9 cellular contexts compared by ENCODE assay signal in the genomic region with DNA sequence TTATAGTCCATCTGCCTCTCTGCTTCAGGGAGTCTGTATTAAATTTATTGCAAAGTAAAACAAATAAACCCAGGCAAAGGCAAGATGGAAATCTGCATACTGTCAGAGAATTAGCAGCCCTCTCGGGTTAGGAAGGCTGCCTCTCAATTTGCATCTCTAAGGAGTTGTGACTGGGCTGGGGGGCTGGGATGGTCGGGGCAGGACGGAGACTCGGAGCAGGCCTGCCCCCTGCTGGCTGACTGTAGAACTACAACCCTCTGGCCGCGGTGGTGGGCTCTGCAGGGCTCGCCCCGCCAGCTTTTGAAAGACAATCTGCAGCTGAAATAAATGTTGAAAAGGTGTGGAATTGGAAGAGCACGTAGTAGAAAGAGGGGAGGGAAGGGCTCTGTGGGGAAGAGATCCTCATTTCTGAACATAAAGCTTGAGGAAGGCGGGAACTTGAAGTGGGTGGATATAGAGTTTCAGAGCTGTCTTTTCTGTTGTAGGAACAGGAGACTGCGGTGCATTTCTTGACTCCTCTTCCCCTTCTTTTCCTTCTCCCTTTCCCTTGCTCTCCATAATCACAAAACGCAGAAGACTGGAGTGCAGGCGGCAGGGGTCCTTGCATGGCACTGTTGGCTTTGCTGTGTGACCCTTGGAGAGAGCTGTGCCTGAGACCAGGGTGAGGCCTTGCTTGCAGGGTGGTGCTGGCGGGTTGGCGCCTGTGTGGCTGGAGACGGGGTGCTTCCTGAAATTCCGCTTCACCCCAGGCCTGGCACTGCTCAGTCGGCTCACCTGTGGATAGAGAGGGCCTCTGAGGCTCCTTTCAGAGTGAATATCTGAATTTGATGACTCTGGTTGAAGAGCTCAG. TPM values are rescaled to one million over a fixed set of nuclear protein-coding genes. Genes with fewer than 3 reads are reported as not detected.
DNase-seq lines count a peak whose midpoint lies in the region; ATAC-seq and TF ChIP-seq lines count a peak whose summit lies in the region.
"Had no signal": no experiment of that assay in that cellular context is flagged by ENCODE, and none has a peak within 500 bp of the region (broad histone marks: within the 10 kb centered on the region; RNA-seq: fewer than 3 reads in every experiment).

No MANE protein-coding gene starts in this region.

- H3K27me3 ChIP-seq in CD8-positive, alpha-beta T cell (ENCODE audit: insufficient read depth, low read length), result peaks cover 2% of the 10 kb centered on the region
- no peaks in the 10 kb centered on the region for H3K27me3 ChIP-seq in Loucy (ENCODE audit: insufficient read depth, low read length, poor library complexity, severe bottlenecking)
- peaks cover 20% of the 10 kb centered on the region for H3K27me3 ChIP-seq in effector memory CD4-positive, alpha-beta T cell (replicated peaks; ENCODE audit: control insufficient read depth, insufficient read depth, low read length, poor library complexity, severe bottlenecking)

- peak; percentile 99 for TF ChIP-seq CTCF in CD8-positive, alpha-beta T cell (IDR thresholded peaks at IDR 0.05)
- TF ChIP-seq CTCF in Loucy (conservative IDR thresholded peaks at IDR 0.05; ENCODE audit: low read length), result peak; percentile 98
- TF ChIP-seq CTCF in mucosa of descending colon (IDR thresholded peaks at IDR 0.05), result peak; percentile 86

- CTCF ChIA-PET in CD8-positive, alpha-beta T cell (lab: Charles Lee), result interaction anchor here (0.5 to 4.5 kb wide), 42 partner anchors 8 to 473 kb away, joined by 3 to 65 read pairs (median 4); no protein-coding TSS in a partner anchor
- CTCF ChIA-PET in activated CD4-positive, alpha-beta T cell treated with anti-CD3 and anti-CD28 coated beads, Interleukin-2, amount 10 ng/mL, durations not matched to agents 7 days and 5 days (lab: Charles Lee), result interaction anchor here (0.5 to 3.3 kb wide), 13 partner anchors 8 to 745 kb away, joined by 3 to 13 read pairs (median 4); partner anchors contain the start of genes PKNOX2 and TMEM218

- no peaks in the 10 kb centered on the region for H3K36me3 Mint-ChIP-seq in CD8-positive, alpha-beta T cell
- no peaks in the 10 kb centered on the region for H3K36me3 Mint-ChIP-seq in activated CD4-positive, alpha-beta T cell treated with anti-CD3 and anti-CD28 coated beads, Interleukin-2, amount 10 ng/mL, durations not matched to agents 7 days and 5 days (ENCODE audit: low read depth)

- H3K9ac ChIP-seq in Loucy (ENCODE audit: low read depth, low read length, poor library complexity, severe bottlenecking), result no peak overlapping the region

- H3K27me3 Mint-ChIP-seq in CD8-positive, alpha-beta T cell (ENCODE audit: low read depth), result peaks cover 44% of the 10 kb centered on the region
- peaks cover 22% of the 10 kb centered on the region for H3K27me3 Mint-ChIP-seq in activated CD4-positive, alpha-beta T cell treated with anti-CD3 and anti-CD28 coated beads, Interleukin-2, amount 10 ng/mL, durations not matched to agents 7 days and 5 days

- H2AFZ ChIP-seq in Loucy (ENCODE audit: low read length), result peak overlapping the region; percentile 31

- H3K4me1 ChIP-seq in CD8-positive, alpha-beta T cell (ENCODE audit: insufficient read depth, low read length), result peaks cover 5% of the 10 kb centered on the region
- H3K4me1 ChIP-seq in Loucy (ENCODE audit: insufficient read depth, low read length, poor library complexity, severe bottlenecking) (no peaks in the 10 kb centered on the region), mucosa of descending colon (ENCODE audit: low read depth) (no peaks in the 10 kb centered on the region)
- H3K4me1 ChIP-seq in effector memory CD4-positive, alpha-beta T cell (ENCODE audit: control insufficient read depth, insufficient read depth, low read length, poor library complexity, severe bottlenecking), result no peaks in the 10 kb centered on the region

- DNase-seq in CD8-positive, alpha-beta T cell, result peak; percentile 15 to 79 (median 53)
- DNase-seq in activated CD4-positive, alpha-beta T cell treated with anti-CD3 and anti-CD28 coated beads, Interleukin-2, amount 10 ng/mL, durations not matched to agents 7 days and 5 days, result peak; percentile 54
- DNase-seq in effector memory CD4-positive, alpha-beta T cell, result peak; percentile 19 to 37 (median 22)
- peak in 2 of 3 donors; percentile 46 to 52 for DNase-seq in mucosa of descending colon
- DNase-seq in stimulated activated naive CD8-positive, alpha-beta T cell treated with anti-CD3 and anti-CD28 coated beads, Interleukin-15, Interleukin-2, amounts not matched to agents 100 U/mL and 50 U/mL, for 24 hours, result peak; percentile 75
- no peak for DNase-seq in NK-92 treated with Interleukin-12 subunit alpha and Interleukin-12 subunit beta, amount 100 ng/mL, for 24 hours (lab: John Stamatoyannopoulos, UW)

- H3K9me3 ChIP-seq in CD8-positive, alpha-beta T cell (ENCODE audit: low read length), result no peaks in the 10 kb centered on the region
- no peaks in the 10 kb centered on the region for H3K9me3 ChIP-seq in Loucy (ENCODE audit: insufficient read depth, low read depth, low read length)
- no peaks in the 10 kb centered on the region for H3K9me3 ChIP-seq in effector memory CD4-positive, alpha-beta T cell (ENCODE audit: control insufficient read depth, low read length)
- H3K9me3 ChIP-seq in mucosa of descending colon, result no peaks in the 10 kb centered on the region

- H3K9me2 ChIP-seq in Loucy (replicated peaks; ENCODE audit: low read depth, low read length), result no peaks in the 10 kb centered on the region

- POLR2A ChIA-PET in CD8-positive, alpha-beta T cell (lab: Charles Lee), result interaction anchor here (1.0 kb wide), 1 partner anchor 11 kb away, joined by 3 read pairs; no protein-coding TSS in a partner anchor
- POLR2A ChIA-PET in activated CD4-positive, alpha-beta T cell treated with anti-CD3 and anti-CD28 coated beads, Interleukin-2, amount 10 ng/mL, durations not matched to agents 7 days and 5 days (lab: Charles Lee), result no interaction called here

- intact Hi-C loops in CD8-positive, alpha-beta T cell (cut with DNase I, micrococcal nuclease), result loop anchor here (1.0 to 10.0 kb wide), 5 partner anchors 51 to 725 kb away; no protein-coding TSS in a partner anchor
- intact Hi-C loops in mucosa of descending colon (cut with DNase I, micrococcal nuclease), result loop anchor here (5.0 to 10.0 kb wide), 2 partner anchors 177 to 180 kb away; no protein-coding TSS in a partner anchor

- H3K27ac Mint-ChIP-seq in CD8-positive, alpha-beta T cell, result no peak overlapping the region
- no peak overlapping the region for H3K27ac Mint-ChIP-seq in activated CD4-positive, alpha-beta T cell treated with anti-CD3 and anti-CD28 coated beads, Interleukin-2, amount 10 ng/mL, durations not matched to agents 7 days and 5 days

- no peaks in the 10 kb centered on the region for H3K9me3 Mint-ChIP-seq in CD8-positive, alpha-beta T cell
- H3K9me3 Mint-ChIP-seq in activated CD4-positive, alpha-beta T cell treated with anti-CD3 and anti-CD28 coated beads, Interleukin-2, amount 10 ng/mL, durations not matched to agents 7 days and 5 days, result no peaks in the 10 kb centered on the region

- ATAC-seq in CD8-positive, alpha-beta T cell, result peak; percentile 99
- ATAC-seq in GM21367 (IDR thresholded peaks at IDR 0.05; ENCODE audit: unreplicated experiment) (peak; percentile 64), mucosa of descending colon (peak; percentile 73)
- peak; percentile 89 for ATAC-seq in stimulated activated naive CD8-positive, alpha-beta T cell treated with anti-CD3 and anti-CD28 coated beads, Interleukin-15, Interleukin-2, amounts not matched to agents 100 U/mL and 50 U/mL, for 24 hours

- no peak overlapping the region for H3K4me3 Mint-ChIP-seq in CD8-positive, alpha-beta T cell
- H3K4me3 Mint-ChIP-seq in activated CD4-positive, alpha-beta T cell treated with anti-CD3 and anti-CD28 coated beads, Interleukin-2, amount 10 ng/mL, durations not matched to agents 7 days and 5 days, result no peak overlapping the region

- no peaks in the 10 kb centered on the region for H3F3A ChIP-seq in Loucy (ENCODE audit: low read depth)

- no peaks in the 10 kb centered on the region for H4K20me1 ChIP-seq in Loucy (ENCODE audit: insufficient read depth, low read length, poor library complexity, severe bottlenecking)

- H3K79me2 ChIP-seq in Loucy (ENCODE audit: insufficient read depth, low read length), result no peaks in the 10 kb centered on the region

- H3K36me3 ChIP-seq in CD8-positive, alpha-beta T cell (ENCODE audit: insufficient read depth, low read length), result no peaks in the 10 kb centered on the region
- H3K36me3 ChIP-seq in Loucy (ENCODE audit: insufficient read depth, low read length) (no peaks in the 10 kb centered on the region), mucosa of descending colon (ENCODE audit: low read depth) (no peaks in the 10 kb centered on the region)
- no peaks in the 10 kb centered on the region for H3K36me3 ChIP-seq in effector memory CD4-positive, alpha-beta T cell (ENCODE audit: control insufficient read depth, insufficient read depth, low read length)

- H3K4me2 ChIP-seq in Loucy (ENCODE audit: low read depth, low read length, poor library complexity, severe bottlenecking), result no peak overlapping the region

- no peak overlapping the region for H3K4me3 ChIP-seq in CD8-positive, alpha-beta T cell (ENCODE audit: low read depth, low read length)
- H3K4me3 ChIP-seq in Loucy (ENCODE audit: low read length, poor library complexity, severe bottlenecking), result no peak overlapping the region
- no peak overlapping the region for H3K4me3 ChIP-seq in effector memory CD4-positive, alpha-beta T cell (ENCODE audit: insufficient read depth, low read depth, low read length, poor library complexity, severe bottlenecking)
- H3K4me3 ChIP-seq in mucosa of descending colon, result no peak overlapping the region

- H3K4me1 Mint-ChIP-seq in CD8-positive, alpha-beta T cell (ENCODE audit: low read depth), result peaks cover 5% of the 10 kb centered on the region
- H3K4me1 Mint-ChIP-seq in activated CD4-positive, alpha-beta T cell treated with anti-CD3 and anti-CD28 coated beads, Interleukin-2, amount 10 ng/mL, durations not matched to agents 7 days and 5 days, result no peaks in the 10 kb centered on the region

- H3K27ac ChIP-seq in CD8-positive, alpha-beta T cell (ENCODE audit: low read depth, low read length), result no peak overlapping the region
- no peak overlapping the region for H3K27ac ChIP-seq in effector memory CD4-positive, alpha-beta T cell (ENCODE audit: insufficient read depth, low read length, poor library complexity, severe bottlenecking)

RNA-seq across cellular contexts. Expression of gene PKNOX2, which starts 22.6 kb away (rescaled TPM):
- not detected for total RNA-seq in CD8-positive, alpha-beta T cell
- not detected for total RNA-seq in activated CD4-positive, alpha-beta T cell treated with anti-CD3 and anti-CD28 coated beads, Interleukin-2, amount 10 ng/mL, durations not matched to agents 7 days and 5 days
- 1 to 10 TPM; 1.5 to 4.0 (median 1.9) TPM for total RNA-seq in mucosa of descending colon
- total RNA-seq: T-helper 1 cell treated with Interleukin-12 subunit alpha and Interleukin-12 subunit beta and Interleukin-4 antibody, amounts not matched to agents 30 ng/mL and 1 ng/mL, for 36 hours had no signal

RNA-seq across cellular contexts. Expression of gene TMEM218, which starts 30.5 kb away (rescaled TPM):
- 1 to 10 TPM; 2.5 to 3.4 TPM for total RNA-seq in CD8-positive, alpha-beta T cell
- total RNA-seq in activated CD4-positive, alpha-beta T cell treated with anti-CD3 and anti-CD28 coated beads, Interleukin-2, amount 10 ng/mL, durations not matched to agents 7 days and 5 days, result 10 to 100 TPM; 16.3 to 16.9 TPM
- 10 to 100 TPM; 12.5 to 16.9 (median 16.1) TPM for total RNA-seq in mucosa of descending colon
